8 cellular contexts compared by ENCODE assay signal in genomic region chr14:100192672-100193416, GRCh38. TPM values are rescaled to one million over a fixed set of nuclear protein-coding genes. Genes with fewer than 3 reads are reported as not detected.
DNase-seq lines count a peak whose midpoint lies in the region; ATAC-seq and TF ChIP-seq lines count a peak whose summit lies in the region.

No MANE protein-coding gene starts in this region.

- peak; percentile 75 for DNase-seq in AG09309 (ENCODE audit: low read depth)
- DNase-seq in NCI-H2227 treated with DMSO at 0.1 percent for 48 hours (lab: John Stamatoyannopoulos, UW) = peak; percentile 95
- DNase-seq in activated B cell treated with CpG ODN at 0.5 μM for 24 hours = peak; percentile 98
- DNase-seq in central memory CD4-positive, alpha-beta T cell = peak; percentile 100
- peak; percentile 96 for DNase-seq in iris pigment epithelial cell (ENCODE audit: low read depth)
- peak; percentile 99 for DNase-seq in stimulated activated CD4-positive, alpha-beta T cell treated with anti-CD3 and anti-CD28 coated beads, Interleukin-12 subunit alpha, Interleukin-12 subunit beta, amount 100 ng/mL, for 4 hours

- CTCF ChIA-PET in activated B cell treated with CpG ODN at 0.5 μM for 24 hours (lab: Charles Lee) = interaction anchor here (0.7 to 3.1 kb wide), 31 partner anchors 9 to 210 kb away, joined by 3 to 36 read pairs (median 5); partner anchors contain the start of genes DEGS2 and EVL

- H3K27ac Mint-ChIP-seq in activated B cell treated with CpG ODN at 0.5 μM for 24 hours = peak overlapping the region; percentile 85

- peaks cover 5% of the 10 kb centered on the region for H3K4me1 Mint-ChIP-seq in activated B cell treated with CpG ODN at 0.5 μM for 24 hours

- ATAC-seq in GM18909 (IDR thresholded peaks at IDR 0.05; ENCODE audit: poor library complexity, unreplicated experiment) = peak; percentile 99
- peak; percentile 99 for ATAC-seq in HG03175 (IDR thresholded peaks at IDR 0.05; ENCODE audit: unreplicated experiment)
- peak; percentile 99 for ATAC-seq in activated B cell treated with CpG ODN at 0.5 μM for 24 hours (ENCODE audit: low read depth)

- intact Hi-C loops in activated B cell treated with CpG ODN at 0.5 μM for 24 hours (cut with micrococcal nuclease) = loop anchor here (1.0 to 5.0 kb wide), 15 partner anchors 21 to 510 kb away; partner anchors contain the start of genes DEGS2, EVL and WDR25

- peak overlapping the region; percentile 65 for H3K4me3 ChIP-seq in AG09309 (ENCODE audit: control insufficient read depth, low read depth, low read length)

- peak; percentile 95 for TF ChIP-seq CTCF in AG09309 (IDR thresholded peaks at IDR 0.05; ENCODE audit: control insufficient read depth, insufficient read depth, low read depth, low read length, missing control alignments)
- no peak for TF ChIP-seq CTCF in activated B cell treated with CpG ODN at 0.5 μM for 24 hours (IDR thresholded peaks at IDR 0.05)

- peak overlapping the region; percentile 75 for H3K4me3 Mint-ChIP-seq in activated B cell treated with CpG ODN at 0.5 μM for 24 hours

- POLR2A ChIA-PET in activated B cell treated with CpG ODN at 0.5 μM for 24 hours (lab: Charles Lee) = interaction anchor here (0.6 to 2.2 kb wide), 21 partner anchors 12 to 509 kb away, joined by 3 to 18 read pairs (median 5); partner anchors contain the start of genes CYP46A1, DEGS2 and EVL

- H3K36me3 Mint-ChIP-seq in activated B cell treated with CpG ODN at 0.5 μM for 24 hours (ENCODE audit: low read depth) = no peaks in the 10 kb centered on the region

- no peaks in the 10 kb centered on the region for H3K27me3 Mint-ChIP-seq in activated B cell treated with CpG ODN at 0.5 μM for 24 hours

- no peaks in the 10 kb centered on the region for H3K9me3 Mint-ChIP-seq in activated B cell treated with CpG ODN at 0.5 μM for 24 hours

RNA-seq across cellular contexts. Expression of gene DEGS2, which starts 33.4 kb away (rescaled TPM):
- 1.3 and 2.5 TPM in 2 replicates for total RNA-seq in activated B cell treated with CpG ODN at 0.5 μM for 24 hours

RNA-seq across cellular contexts. Expression of gene YY1, which starts 46.1 kb away (rescaled TPM):
- 72.6 and 79.2 TPM in 2 replicates for total RNA-seq in activated B cell treated with CpG ODN at 0.5 μM for 24 hours

Comparison
In these comparisons a context has a peak if more than half of its experiments do, and no peak if none do; other contexts are left out.
1. Peak in every context shown above with its lines: DNase-seq, ATAC-seq and H3K4me3 ChIP-seq.